ENCODE assay signal across 15 cellular contexts in genomic region chr10:5622586-5622985, GRCh38. TPM values are rescaled to one million over a fixed set of nuclear protein-coding genes. Genes with fewer than 3 reads are reported as not detected.
A peak's percentile ranks its signal among the peaks of the same experiment; 100 is the strongest.
DNase-seq lines count a peak whose midpoint lies in the region; ATAC-seq and TF ChIP-seq lines count a peak whose summit lies in the region.
"Had no signal": no experiment of that assay in that cellular context is flagged by ENCODE, and none has a peak within 500 bp of the region (broad histone marks: within the 10 kb centered on the region; RNA-seq: fewer than 3 reads in every experiment).

No MANE protein-coding gene starts in this region.

- no peaks in the 10 kb centered on the region for H3K27me3 ChIP-seq in HCT116 (ENCODE audit: insufficient read depth, low read length)
- H3K27me3 ChIP-seq in adipocyte (replicated peaks; ENCODE audit: control insufficient read depth, insufficient read depth, low read length) = no peaks in the 10 kb centered on the region
- H3K27me3 ChIP-seq in mesenchymal stem cell (ENCODE audit: control insufficient read depth in 1 of 2, insufficient read depth in 1 of 2, low read length in 2 of 2) = no peaks in the 10 kb centered on the region
- no peaks in the 10 kb centered on the region for H3K27me3 ChIP-seq in brain microvascular endothelial cell (replicated peaks)
- H3K27me3 ChIP-seq: esophagus muscularis mucosa, neutrophil, SJCRH30 had no signal

- TF ChIP-seq RAD21 in HCT116 (IDR thresholded peaks at IDR 0.05; ENCODE audit: low read depth) = no peak

- no peak overlapping the region for H2AK5ac ChIP-seq in mesenchymal stem cell (ENCODE audit: low read length, severe bottlenecking)

- no peak overlapping the region for H2BK5ac ChIP-seq in mesenchymal stem cell (ENCODE audit: low read depth, low read length, poor library complexity, severe bottlenecking)

- H3K4me1 Mint-ChIP-seq in naive thymus-derived CD8-positive, alpha-beta T cell = peaks cover under 1 to 10% (median 3%) of the 10 kb centered on the region in 4 donors
- H3K4me1 Mint-ChIP-seq: central memory CD8-positive, alpha-beta T cell had no signal

- CTCF ChIA-PET in HCT116 (lab: Charles Lee) = interaction anchor here (0.7 to 2.3 kb wide), 11 partner anchors 8 to 807 kb away, joined by 3 to 59 read pairs (median 7); no protein-coding TSS in a partner anchor

- no peak overlapping the region for H2BK15ac ChIP-seq in mesenchymal stem cell (ENCODE audit: low read depth, poor library complexity, severe bottlenecking)

- RAD21 ChIA-PET in HCT116 (lab: Charles Lee; ENCODE audit: low non-redundant PET in 1 of 2, low total read pairs in 2 of 2, uncharacterized antibody in 2 of 2, unreplicated experiment in 2 of 2) = interaction anchor here (0.8 to 1.7 kb wide), 9 partner anchors 74 to 807 kb away, joined by 3 to 8 read pairs (median 5); no protein-coding TSS in a partner anchor

- no peak overlapping the region for H3K14ac ChIP-seq in mesenchymal stem cell (ENCODE audit: low read length in 2 of 2)

- peaks cover 0 to 6% of the 10 kb centered on the region in 2 experiments; a peak in 2 of 4 replicates for H3K4me1 ChIP-seq in HCT116 (ENCODE audit: control insufficient read depth in 1 of 2, insufficient read depth in 2 of 2, low read length in 2 of 2)
- peaks cover 27% of the 10 kb centered on the region for H3K4me1 ChIP-seq in adipocyte (ENCODE audit: control insufficient read depth, insufficient read depth, low read length)
- H3K4me1 ChIP-seq in mesenchymal stem cell (ENCODE audit: control insufficient read depth, insufficient read depth, low read depth, low read length) = peaks cover 13% of the 10 kb centered on the region

- H3K4me2 ChIP-seq in HCT116 (ENCODE audit: low read length) (no peak overlapping the region), mesenchymal stem cell (ENCODE audit: low read length, poor library complexity, severe bottlenecking) (no peak overlapping the region)

- TF ChIP-seq CTCF in 22Rv1 (IDR thresholded peaks at IDR 0.05) = no peak
- no peak for TF ChIP-seq CTCF in HCT116 (IDR thresholded peaks at IDR 0.05 in 2 of 3, conservative IDR thresholded peaks at IDR 0.05 in 1 of 3; ENCODE audit: borderline replicate concordance in 1 of 3, insufficient read depth in 1 of 3, low read depth in 2 of 3, low read length in 2 of 3)
- no peak for TF ChIP-seq CTCF in brain microvascular endothelial cell (IDR thresholded peaks at IDR 0.05; ENCODE audit: low read depth, low read length, missing control alignments)

- no peaks in the 10 kb centered on the region for H3K36me3 Mint-ChIP-seq in naive thymus-derived CD8-positive, alpha-beta T cell

- no peak overlapping the region for H3K4me3 ChIP-seq in HCT116 (replicated peaks in 1 of 2; ENCODE audit: low read depth in 1 of 2, low read length in 2 of 2)
- H3K4me3 ChIP-seq in adipocyte (ENCODE audit: low read length) = no peak overlapping the region
- H3K4me3 ChIP-seq in mesenchymal stem cell (ENCODE audit: insufficient read depth in 1 of 2, low read depth in 1 of 2, low read length in 2 of 2) = no peak overlapping the region
- H3K4me3 ChIP-seq in brain microvascular endothelial cell (ENCODE audit: low read depth, low read length) = no peak overlapping the region
- H3K4me3 ChIP-seq: SJCRH30 had no signal

- H3K27ac ChIP-seq in 22Rv1 = peak overlapping the region; percentile 52
- H3K27ac ChIP-seq in HCT116 (ENCODE audit: low read depth, low read length) = no peak overlapping the region
- H3K27ac ChIP-seq in mesenchymal stem cell (ENCODE audit: low read length, poor library complexity, severe bottlenecking) = no peak overlapping the region
- no peak overlapping the region for H3K27ac ChIP-seq in brain microvascular endothelial cell
- H3K27ac ChIP-seq: neutrophil, SJCRH30 had no signal

- H3K36me3 ChIP-seq in HCT116 (ENCODE audit: control insufficient read depth in 1 of 2, insufficient read depth in 2 of 2, low read length in 2 of 2) (no peaks in the 10 kb centered on the region), adipocyte (ENCODE audit: control insufficient read depth, insufficient read depth, low read length, severe bottlenecking) (no peaks in the 10 kb centered on the region), mesenchymal stem cell (ENCODE audit: control insufficient read depth in 1 of 2, insufficient read depth in 2 of 2, low read depth in 1 of 2, low read length in 2 of 2) (no peaks in the 10 kb centered on the region), brain microvascular endothelial cell (replicated peaks) (no peaks in the 10 kb centered on the region)
- H3K36me3 ChIP-seq: esophagus muscularis mucosa, neutrophil, SJCRH30 had no signal

- H4K8ac ChIP-seq in mesenchymal stem cell (ENCODE audit: low read length) = no peak overlapping the region

- no peak overlapping the region for H3K4ac ChIP-seq in mesenchymal stem cell (ENCODE audit: low read depth in 1 of 2, low read length in 2 of 2)

- H3K27ac Mint-ChIP-seq in naive thymus-derived CD8-positive, alpha-beta T cell = peak overlapping the region in 1 of 10 donors; percentile 13
- H3K27ac Mint-ChIP-seq: activated CD4-positive, alpha-beta memory T cell treated with anti-CD3 and anti-CD28 coated beads, Interleukin-2, amount 10 ng/mL, durations not matched to agents 7 days and 5 days; activated T-cell treated with anti-CD3 and anti-CD28 coated beads, Interleukin-2, amount 50 U/mL, for 24 hours; T-helper 17 cell had no signal

- no peak overlapping the region for H3K4me3 Mint-ChIP-seq in naive thymus-derived CD8-positive, alpha-beta T cell
- H3K4me3 Mint-ChIP-seq: activated CD4-positive, alpha-beta memory T cell treated with anti-CD3 and anti-CD28 coated beads, Interleukin-2, amount 10 ng/mL, durations not matched to agents 7 days and 5 days; activated T-cell treated with anti-CD3 and anti-CD28 coated beads, Interleukin-2, amount 50 U/mL, for 24 hours; central memory CD8-positive, alpha-beta T cell; T-helper 17 cell had no signal

- H3K18ac ChIP-seq in mesenchymal stem cell (ENCODE audit: low read depth in 1 of 2, low read length in 2 of 2) = no peak overlapping the region

- H4K20me1 ChIP-seq in HCT116 (ENCODE audit: insufficient read depth) = no peaks in the 10 kb centered on the region

- intact Hi-C loops in HCT116 (cut with micrococcal nuclease) = loop anchor here (10.0 kb wide), 1 partner anchor 808 kb away; no protein-coding TSS in a partner anchor

- BruUV-seq in HCT116 (replicated peaks; lab: Mats Ljungman, UMichigan) = no TSS peak

- no peaks in the 10 kb centered on the region for H3K9me3 Mint-ChIP-seq in naive thymus-derived CD8-positive, alpha-beta T cell
- H3K9me3 Mint-ChIP-seq: activated CD4-positive, alpha-beta memory T cell treated with anti-CD3 and anti-CD28 coated beads, Interleukin-2, amount 10 ng/mL, durations not matched to agents 7 days and 5 days; activated T-cell treated with anti-CD3 and anti-CD28 coated beads, Interleukin-2, amount 50 U/mL, for 24 hours; central memory CD8-positive, alpha-beta T cell had no signal

- H3K23ac ChIP-seq in mesenchymal stem cell (ENCODE audit: low read length in 2 of 2) = no peak overlapping the region

- POLR2A ChIA-PET in HCT116 (lab: Charles Lee) = interaction anchor here (1.6 to 2.1 kb wide), 2 partner anchors 176 to 181 kb away, joined by 4 to 12 read pairs; no protein-coding TSS in a partner anchor
- POLR2A ChIA-PET in naive thymus-derived CD8-positive, alpha-beta T cell (lab: Charles Lee) = interaction anchor here (0.6 to 1.5 kb wide), 3 partner anchors 109 to 180 kb away, joined by 3 to 6 read pairs (median 4); no protein-coding TSS in a partner anchor

- H3K9me3 ChIP-seq in HCT116 (ENCODE audit: control insufficient read depth in 1 of 2, insufficient read depth in 1 of 2, low read depth in 1 of 2, low read length in 2 of 2) = no peaks in the 10 kb centered on the region
- H3K9me3 ChIP-seq in adipocyte (ENCODE audit: control insufficient read depth, low read length) = no peaks in the 10 kb centered on the region
- no peaks in the 10 kb centered on the region for H3K9me3 ChIP-seq in mesenchymal stem cell (ENCODE audit: control insufficient read depth, low read length)
- H3K9me3 ChIP-seq: esophagus muscularis mucosa, neutrophil, SJCRH30 had no signal

- DNase-seq in HCT116 (ENCODE audit: low read depth, low spot score) (no peak), adipocyte (ENCODE audit: low read depth) (no peak), mesenchymal stem cell (no peak), brain microvascular endothelial cell (no peak), cerebellar cortex (ENCODE audit: low spot score) (no peak)
- DNase-seq in naive thymus-derived CD8-positive, alpha-beta T cell = no peak

- H4K91ac ChIP-seq in mesenchymal stem cell (ENCODE audit: low read length) = no peak overlapping the region

- peak overlapping the region; percentile 78 for H2AFZ ChIP-seq in HCT116 (ENCODE audit: low read depth, low read length, poor library complexity, severe bottlenecking)
- no peak overlapping the region for H2AFZ ChIP-seq in mesenchymal stem cell (ENCODE audit: low read depth, low read length)

- no CpG with 5 or more reads among the region's 3 CpGs for whole genome bisulfite sequencing in mesenchymal stem cell

- H2BK12ac ChIP-seq in mesenchymal stem cell (ENCODE audit: low read length in 2 of 2) = no peak overlapping the region

- in situ Hi-C loops in brain microvascular endothelial cell (cut with HindIII; ENCODE audit: low pct_ligation_motif_present, low sequenced_read_pairs) = loop anchor here (25.0 kb wide), 1 partner anchor 185 kb away; no protein-coding TSS in a partner anchor

- H3K9ac ChIP-seq in HCT116 (ENCODE audit: low read length) (no peak overlapping the region), adipocyte (ENCODE audit: low read length) (peak overlapping the region; percentile 45), mesenchymal stem cell (ENCODE audit: low read length) (peak overlapping the region; percentile 55)

- TF ChIP-seq POLR2A in HCT116 (IDR thresholded peaks at IDR 0.05; ENCODE audit: borderline replicate concordance, extremely low read depth, insufficient read depth, insufficient read length) = no peak

- H3K9me2 ChIP-seq in HCT116 (ENCODE audit: insufficient read depth) = no peaks in the 10 kb centered on the region

- no peaks in the 10 kb centered on the region for H3K27me3 Mint-ChIP-seq in naive thymus-derived CD8-positive, alpha-beta T cell
- H3K27me3 Mint-ChIP-seq: activated T-cell treated with anti-CD3 and anti-CD28 coated beads, Interleukin-2, amount 50 U/mL, for 24 hours had no signal

- no peaks in the 10 kb centered on the region for H3K79me2 ChIP-seq in HCT116 (ENCODE audit: insufficient read depth, low read length)

- no peaks in the 10 kb centered on the region for H3K79me1 ChIP-seq in mesenchymal stem cell (replicated peaks; ENCODE audit: low read length, poor library complexity, severe bottlenecking)

- no peak overlapping the region for H2BK120ac ChIP-seq in mesenchymal stem cell (ENCODE audit: low read depth, low read length)

- ATAC-seq in HCT116 (no peak), GM21360 (IDR thresholded peaks at IDR 0.05; ENCODE audit: unreplicated experiment) (no peak)
- no peak for ATAC-seq in naive thymus-derived CD8-positive, alpha-beta T cell

TF ChIP-seq in HCT116, 20 proteins besides CTCF, POLR2A, EP300 and RAD21 (continues in another document):
- TF ChIP-seq SIN3A (IDR thresholded peaks at IDR 0.05; ENCODE audit: low read depth) (no peak), CBX3 (IDR thresholded peaks at IDR 0.05; ENCODE audit: low read depth) (no peak)

RNA-seq across cellular contexts. Expression of gene ASB13, which starts 43.8 kb away (rescaled TPM):
- total RNA-seq in HCT116 (2021; ENCODE audit: unreplicated experiment) = 25.9 TPM
- 13.5 and 15.9 TPM in 2 replicates for polyA plus RNA-seq in HCT116 (2012)
- 5.1 TPM for polyA plus RNA-seq in mesenchymal stem cell (2013, experiment 1 of 2)
- 5.1 TPM for polyA plus RNA-seq in mesenchymal stem cell (2013, experiment 2 of 2)
- total RNA-seq in naive thymus-derived CD8-positive, alpha-beta T cell = 10 to 100 TPM; 11.5 to 18.5 TPM
- 10 to 100 TPM; 12.5 to 23.9 (median 23.1) TPM for polyA plus RNA-seq in naive thymus-derived CD8-positive, alpha-beta T cell
